8 cellular contexts compared by ENCODE assay signal in genomic region chr6:36752187-36752885, GRCh38.
DNase-seq lines count a peak whose midpoint lies in the region; ATAC-seq and TF ChIP-seq lines count a peak whose summit lies in the region.

No MANE protein-coding gene starts in this region.

- peak overlapping the region in 5 of 10 experiments; percentile 12 to 58 (median 34); a peak in 7 of 20 replicates for H3K4me3 ChIP-seq in BLaER1 treated with 17β-estradiol and CSF1 and Interleukin-3, amounts not matched to agents 10 nM and 100 nM
- no peak overlapping the region for H3K4me3 ChIP-seq in GM12865 (ENCODE audit: low read depth, low read length)
- H3K4me3 ChIP-seq in RWPE2 (ENCODE audit: severe bottlenecking) = no peak overlapping the region
- no peak overlapping the region for H3K4me3 ChIP-seq in epithelial cell of esophagus (ENCODE audit: low read length)

- DNase-seq in GM12865 (ENCODE audit: low read depth) = peak; percentile 36
- DNase-seq in RWPE2 (ENCODE audit: low spot score) = no peak
- DNase-seq in epithelial cell of esophagus (ENCODE audit: low read depth) = peak; percentile 72
- DNase-seq in AG08395 (ENCODE audit: low spot score) = no peak
- no peak for DNase-seq in globus pallidus (ENCODE audit: low spot score)

- H3K36me3 ChIP-seq in BLaER1 treated with 17β-estradiol and CSF1 and Interleukin-3, amounts not matched to agents 10 nM and 100 nM = peaks cover 0 to 6% (median 0%) of the 10 kb centered on the region in 11 experiments; a peak in 2 of 22 replicates
- H3K36me3 ChIP-seq in RWPE2 (ENCODE audit: low read depth) = no peaks in the 10 kb centered on the region

- H4K20me1 ChIP-seq in BLaER1 treated with 17β-estradiol and CSF1 and Interleukin-3, amounts not matched to agents 10 nM and 100 nM = 0 out of 22 replicates have a peak, but pooled peaks cover 0 to 7% (median 0%) of the 10 kb centered on the region in 11 experiments

- no peak for TF ChIP-seq CTCF in GM12865 (IDR thresholded peaks at IDR 0.05; ENCODE audit: insufficient read depth, low read depth, low read length, missing control alignments)
- no peak for TF ChIP-seq CTCF in RWPE2 (IDR thresholded peaks at IDR 0.05; ENCODE audit: poor library complexity, severe bottlenecking)
- no peak for TF ChIP-seq CTCF in epithelial cell of esophagus (IDR thresholded peaks at IDR 0.05; ENCODE audit: insufficient read depth, low read depth, low read length, missing control alignments)

- H3K27me3 ChIP-seq in BLaER1 treated with 17β-estradiol and CSF1 and Interleukin-3, amounts not matched to agents 10 nM and 100 nM = no peaks in the 10 kb centered on the region
- no peaks in the 10 kb centered on the region for H3K27me3 ChIP-seq in RWPE2 (ENCODE audit: insufficient read depth, poor library complexity, severe bottlenecking)

- H3K27ac ChIP-seq in BLaER1 treated with 17β-estradiol and CSF1 and Interleukin-3, amounts not matched to agents 10 nM and 100 nM = peak overlapping the region in 10 of 11 experiments; percentile 45 to 89 (median 78); a peak in 20 of 22 replicates
- H3K27ac ChIP-seq in RWPE2 (ENCODE audit: poor library complexity, severe bottlenecking) = no peak overlapping the region

- ATAC-seq in RWPE2 (ENCODE audit: low read depth) = peak; percentile 72
- ATAC-seq in GM19452 (IDR thresholded peaks at IDR 0.05; ENCODE audit: unreplicated experiment) = no peak
- ATAC-seq in GM21528 (IDR thresholded peaks at IDR 0.05; ENCODE audit: low FRiP score, unreplicated experiment) = no peak

- H3K4me1 ChIP-seq in BLaER1 treated with 17β-estradiol and CSF1 and Interleukin-3, amounts not matched to agents 10 nM and 100 nM = peaks cover 62 to 69% (median 67%) of the 10 kb centered on the region in 10 experiments
- peaks cover 20% of the 10 kb centered on the region for H3K4me1 ChIP-seq in RWPE2 (ENCODE audit: insufficient read depth, poor library complexity, severe bottlenecking)

- H3K4me2 ChIP-seq in BLaER1 treated with 17β-estradiol and CSF1 and Interleukin-3, amounts not matched to agents 10 nM and 100 nM = peak overlapping the region; percentile 73 to 99 (median 89)

- peak overlapping the region in 9 of 11 experiments; percentile 38 to 76 (median 63); a peak in 17 of 22 replicates for H3K9ac ChIP-seq in BLaER1 treated with 17β-estradiol and CSF1 and Interleukin-3, amounts not matched to agents 10 nM and 100 nM

- H3K9me3 ChIP-seq in BLaER1 treated with 17β-estradiol and CSF1 and Interleukin-3, amounts not matched to agents 10 nM and 100 nM (replicated peaks in 1 of 11) = peaks cover 27 to 34% (median 32%) of the 10 kb centered on the region in 11 experiments
- H3K9me3 ChIP-seq in RWPE2 (ENCODE audit: severe bottlenecking) = peaks cover 2% of the 10 kb centered on the region

Comparison
In these comparisons a context has a peak if more than half of its experiments do, and no peak if none do; other contexts are left out.
1. DNase-seq: peak in GM12865 (single experiment) and epithelial cell of esophagus (single experiment); none in RWPE2 (single experiment), AG08395 (single experiment) and globus pallidus (single experiment).